7 cellular contexts compared by ENCODE assay signal in the genomic region with DNA sequence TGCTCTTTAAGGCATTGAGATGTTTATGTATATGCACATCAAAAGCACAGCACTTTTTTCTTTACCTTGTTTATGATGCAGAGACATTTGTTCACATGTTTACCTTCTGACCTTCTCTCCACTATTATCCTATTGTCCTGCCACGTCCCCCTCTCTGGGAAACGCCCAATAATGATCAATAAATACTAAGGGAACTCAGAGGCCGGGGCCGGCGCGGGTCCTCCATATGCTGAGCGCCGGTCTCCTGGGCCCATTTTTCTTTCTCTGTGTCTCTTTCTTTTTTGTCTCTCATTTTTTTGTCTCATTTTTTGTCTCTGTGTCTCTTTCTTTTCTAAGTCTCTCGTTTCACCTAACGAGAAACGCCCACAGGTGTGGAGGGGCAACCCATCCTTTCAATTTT. TPM values are rescaled to one million over a fixed set of nuclear protein-coding genes. Genes with fewer than 3 reads are reported as not detected.
DNase-seq lines count a peak whose midpoint lies in the region; ATAC-seq and TF ChIP-seq lines count a peak whose summit lies in the region.
"Not testable (repeated sequence)": the region's sequence is repeated elsewhere in the genome, so short reads cannot be mapped to it uniquely, and the experiment has no call there.

No MANE protein-coding gene starts in this region.

- BruUV-seq in Caco-2 (replicated peaks; lab: Mats Ljungman, UMichigan) (TSS peak; percentile 87), OCI-LY7 (replicated peaks; lab: Mats Ljungman, UMichigan) (TSS peak; percentile 88)

- not testable (repeated sequence) for TF ChIP-seq CTCF in Caco-2 (IDR thresholded peaks at IDR 0.05; ENCODE audit: insufficient read depth in 1 of 2, low read depth in 1 of 2, low read length in 1 of 2, severe bottlenecking in 1 of 2, unreplicated experiment in 1 of 2); OCI-LY7 (conservative IDR thresholded peaks at IDR 0.05; ENCODE audit: low read length); WTC11 (IDR thresholded peaks at IDR 0.05); endothelial cell (IDR thresholded peaks at IDR 0.05; ENCODE audit: unreplicated experiment); lower lobe of right lung (IDR thresholded peaks at IDR 0.05); neural progenitor cell (IDR thresholded peaks at IDR 0.05)

- peaks cover 24% of the 10 kb centered on the region for H3F3A ChIP-seq in neural progenitor cell (ENCODE audit: low read depth)

- H3K9ac ChIP-seq in HUES48 (ENCODE audit: low read depth, low read length), result peak overlapping the region; percentile 57; the same call in 1 of the 2 replicates
- H3K9ac ChIP-seq in neural progenitor cell, result not testable (repeated sequence)

- H3K4me3 ChIP-seq in Caco-2 (ENCODE audit: low read depth, low read length), result not testable (repeated sequence)
- peak overlapping the region; percentile 42; the same call in 1 of the 2 replicates for H3K4me3 ChIP-seq in HUES48 (ENCODE audit: low read depth, low read length)
- H3K4me3 ChIP-seq in OCI-LY7 (ENCODE audit: low read depth, low read length, poor library complexity, severe bottlenecking), result peak overlapping the region; percentile 65
- H3K4me3 ChIP-seq in lower lobe of right lung, result peak overlapping the region; percentile 2
- H3K4me3 ChIP-seq in neural progenitor cell, result peak overlapping the region; percentile 40

- not testable (repeated sequence) for H3K27me3 Mint-ChIP-seq in Caco-2 (ENCODE audit: insufficient read depth, unreplicated experiment); endothelial cell (ENCODE audit: unreplicated experiment)
- H3K27me3 Mint-ChIP-seq in WTC11 (ENCODE audit: low read depth), result peaks cover 93% of the 10 kb centered on the region
- H3K27me3 Mint-ChIP-seq in neural progenitor cell (ENCODE audit: insufficient read depth, low read depth), result peaks cover 13% of the 10 kb centered on the region

- intact Hi-C loops in Caco-2 (cut with micrococcal nuclease; ENCODE audit: unreplicated experiment), result loop anchor here (1.0 kb wide), 1 partner anchor 8 kb away; no protein-coding TSS in a partner anchor
- intact Hi-C loops in OCI-LY7 (cut with micrococcal nuclease; ENCODE audit: unreplicated experiment); lower lobe of right lung (cut with DNase I): not testable (repeated sequence)

- peaks cover 28% of the 10 kb centered on the region for H3K4me1 ChIP-seq in Caco-2
- H3K4me1 ChIP-seq in HUES48 (ENCODE audit: control insufficient read depth, insufficient read depth, low read length), result peaks cover 33% of the 10 kb centered on the region
- peaks cover 54% of the 10 kb centered on the region for H3K4me1 ChIP-seq in OCI-LY7 (ENCODE audit: insufficient read depth, low read length, poor library complexity, severe bottlenecking)
- H3K4me1 ChIP-seq in lower lobe of right lung, result not testable (repeated sequence)
- H3K4me1 ChIP-seq in neural progenitor cell, result peaks cover 32% of the 10 kb centered on the region

- H3K4me1 Mint-ChIP-seq in Caco-2 (ENCODE audit: low read depth, unreplicated experiment) (peaks cover 19% of the 10 kb centered on the region), WTC11 (peaks cover 39% of the 10 kb centered on the region), endothelial cell (ENCODE audit: unreplicated experiment) (peaks cover 13% of the 10 kb centered on the region), neural progenitor cell (peaks cover 55% of the 10 kb centered on the region)

- POLR2A ChIA-PET in Caco-2 (lab: Charles Lee); WTC11 (lab: Charles Lee): not testable (repeated sequence)
- POLR2A ChIA-PET in OCI-LY7 (lab: Charles Lee), result interaction anchor here (0.6 kb wide), 1 partner anchor 158 kb away, joined by 3 read pairs; no protein-coding TSS in a partner anchor

- H3K9me3 Mint-ChIP-seq in Caco-2 (ENCODE audit: unreplicated experiment); WTC11; endothelial cell (ENCODE audit: unreplicated experiment); neural progenitor cell: not testable (repeated sequence)

- H4K20me1 ChIP-seq in OCI-LY7 (ENCODE audit: insufficient read depth, low read length); neural progenitor cell (ENCODE audit: low read depth): not testable (repeated sequence)

- H3K27ac Mint-ChIP-seq in Caco-2 (ENCODE audit: unreplicated experiment), result peak overlapping the region; percentile 97
- H3K27ac Mint-ChIP-seq in WTC11, result not testable (repeated sequence)
- peak overlapping the region; percentile 38 for H3K27ac Mint-ChIP-seq in endothelial cell (ENCODE audit: unreplicated experiment)
- H3K27ac Mint-ChIP-seq in neural progenitor cell, result peak overlapping the region; percentile 97

- H3K79me2 ChIP-seq in OCI-LY7 (ENCODE audit: insufficient read depth, low read depth, low read length); neural progenitor cell (ENCODE audit: low read depth): not testable (repeated sequence)

- H3K4me3 Mint-ChIP-seq in Caco-2 (ENCODE audit: unreplicated experiment) (peak overlapping the region; percentile 64), WTC11 (peak overlapping the region; percentile 58), neural progenitor cell (peak overlapping the region; percentile 80)
- not testable (repeated sequence) for H3K4me3 Mint-ChIP-seq in endothelial cell (ENCODE audit: unreplicated experiment)

- H3K4me2 ChIP-seq in OCI-LY7 (ENCODE audit: low read length), result peak overlapping the region; percentile 84
- H3K4me2 ChIP-seq in neural progenitor cell, result peak overlapping the region; percentile 70

- H2AFZ ChIP-seq in OCI-LY7 (ENCODE audit: low read length), result peak overlapping the region; percentile 83; the same call in 1 of the 2 replicates
- not testable (repeated sequence) for H2AFZ ChIP-seq in neural progenitor cell (replicated peaks)

- H3K9me2 ChIP-seq in OCI-LY7 (ENCODE audit: insufficient read depth, low read length), result not testable (repeated sequence)

- CTCF ChIA-PET in Caco-2 (lab: Charles Lee); OCI-LY7 (lab: Charles Lee; ENCODE audit: unreplicated experiment); WTC11 (lab: Charles Lee): not testable (repeated sequence)

- DNase-seq in Caco-2; OCI-LY7 (ENCODE audit: low spot score); WTC11 (ENCODE audit: low spot score); endothelial cell (ENCODE audit: low spot score); lower lobe of right lung; neural progenitor cell (ENCODE audit: low spot score): not testable (repeated sequence)

- not testable (repeated sequence) for H3K36me3 ChIP-seq in Caco-2 (ENCODE audit: control insufficient read depth, insufficient read depth, low read length); HUES48 (ENCODE audit: control insufficient read depth, insufficient read depth, low read length); OCI-LY7 (ENCODE audit: insufficient read depth, low read length); lower lobe of right lung; neural progenitor cell

- ATAC-seq in WTC11, lower lobe of right lung: not testable (repeated sequence)

- peak overlapping the region; percentile 89 for H3K27ac ChIP-seq in HUES48 (ENCODE audit: low read depth, low read length)
- H3K27ac ChIP-seq in OCI-LY7 (ENCODE audit: low read depth, low read length, poor library complexity, severe bottlenecking), result peak overlapping the region; percentile 23
- not testable (repeated sequence) for H3K27ac ChIP-seq in lower lobe of right lung, neural progenitor cell

- H3K9me3 ChIP-seq in Caco-2, result peaks cover 11% of the 10 kb centered on the region
- H3K9me3 ChIP-seq in HUES48 (ENCODE audit: control insufficient read depth, insufficient read depth, low read length); OCI-LY7 (ENCODE audit: low read length); lower lobe of right lung; neural progenitor cell (ENCODE audit: low read depth): not testable (repeated sequence)

- not testable (repeated sequence) for H3K27me3 ChIP-seq in Caco-2 (replicated peaks; ENCODE audit: control insufficient read depth, insufficient read depth, low read length); lower lobe of right lung (ENCODE audit: low read depth)
- H3K27me3 ChIP-seq in HUES48 (ENCODE audit: control insufficient read depth, insufficient read depth, low read length) (peaks cover 12% of the 10 kb centered on the region), neural progenitor cell (peaks cover 58% of the 10 kb centered on the region)

- not testable (repeated sequence) for H3K36me3 Mint-ChIP-seq in Caco-2 (ENCODE audit: insufficient read depth, unreplicated experiment); endothelial cell (ENCODE audit: low read depth, unreplicated experiment); neural progenitor cell
- H3K36me3 Mint-ChIP-seq in WTC11, result peaks cover 10% of the 10 kb centered on the region

RNA-seq across cellular contexts. Expression of gene SLC35F6, which starts 13.6 kb away (rescaled TPM):
- total RNA-seq in Caco-2 (2022), result 44.1 and 45.7 TPM in 2 replicates
- 10.4 and 10.6 TPM in 2 replicates for total RNA-seq in OCI-LY7 (2014; rRNA removed; shearing (Covaris generic))
- total RNA-seq in OCI-LY7 (2022), result 12.9 and 15.0 TPM in 2 replicates
- total RNA-seq in WTC11 (2021), result 10.3 to 12.0 TPM (median 11.9 TPM) in 3 replicates
- 23.8 TPM for total RNA-seq in endothelial cell (ENCODE audit: unreplicated experiment)
- 49.3 TPM for total RNA-seq in lower lobe of right lung
- 5.6 and 11.6 TPM in 2 replicates for total RNA-seq in neural progenitor cell (ENCODE audit: low replicate concordance)

RNA-seq across cellular contexts. Expression of gene CENPA, which starts 35.4 kb away (rescaled TPM):
- total RNA-seq in Caco-2 (2022), result 38.4 and 39.9 TPM in 2 replicates
- 27.8 and 48.2 TPM in 2 replicates for total RNA-seq in OCI-LY7 (2014; rRNA removed; shearing (Covaris generic))
- 63.6 and 67.9 TPM in 2 replicates for total RNA-seq in OCI-LY7 (2022)
- total RNA-seq in WTC11 (2021), result 37.4 to 45.6 TPM (median 40.2 TPM) in 3 replicates
- total RNA-seq in endothelial cell (ENCODE audit: unreplicated experiment), result 3.9 TPM
- 1.7 TPM for total RNA-seq in lower lobe of right lung
- total RNA-seq in neural progenitor cell (ENCODE audit: low replicate concordance), result 42.8 and 55.0 TPM in 2 replicates

RNA-seq across cellular contexts. Expression of gene KCNK3, which starts 58.0 kb away (rescaled TPM):
- 0.09 and 0.36 TPM in 2 replicates for total RNA-seq in Caco-2 (2022)
- total RNA-seq in OCI-LY7 (2014; rRNA removed; shearing (Covaris generic)), result not detected in 2 replicates
- not detected in 2 replicates for total RNA-seq in OCI-LY7 (2022)
- 0.22 to 0.30 TPM (median 0.30 TPM) in 3 replicates for total RNA-seq in WTC11 (2021)
- total RNA-seq in endothelial cell (ENCODE audit: unreplicated experiment), result not detected
- total RNA-seq in lower lobe of right lung, result 26.8 TPM
- total RNA-seq in neural progenitor cell (ENCODE audit: low replicate concordance), result not detected in 2 replicates

Comparison
In these comparisons a context has a peak if more than half of its experiments do, and no peak if none do; other contexts are left out.
1. RNA of gene KCNK3, which starts 58.0 kb away (total RNA-seq): 26.8 TPM in lower lobe of right lung (single experiment); 0.09 to 0.36 TPM in Caco-2, 0.22 to 0.30 TPM in WTC11, not detected in endothelial cell (single experiment), not detected in OCI-LY7 and not detected in neural progenitor cell; every median in the first group is over 10 times any median in the second.